ENCODE assay signal across 1 cellular context in genomic region chr7:75374519-75375363, GRCh38. TPM values are rescaled to one million over a fixed set of nuclear protein-coding genes. Genes with fewer than 3 reads are reported as not detected.
"Had no signal": no experiment of that assay in that cellular context is flagged by ENCODE, and none has a peak within 500 bp of the region (broad histone marks: within the 10 kb centered on the region; RNA-seq: fewer than 3 reads in every experiment).

No MANE protein-coding gene starts in this region.

RNA-seq across cellular contexts. Expression of gene TRIM73, which starts 20.7 kb away (rescaled TPM):
- total RNA-seq: kidney epithelial cell had no signal
